In the genomic region with DNA sequence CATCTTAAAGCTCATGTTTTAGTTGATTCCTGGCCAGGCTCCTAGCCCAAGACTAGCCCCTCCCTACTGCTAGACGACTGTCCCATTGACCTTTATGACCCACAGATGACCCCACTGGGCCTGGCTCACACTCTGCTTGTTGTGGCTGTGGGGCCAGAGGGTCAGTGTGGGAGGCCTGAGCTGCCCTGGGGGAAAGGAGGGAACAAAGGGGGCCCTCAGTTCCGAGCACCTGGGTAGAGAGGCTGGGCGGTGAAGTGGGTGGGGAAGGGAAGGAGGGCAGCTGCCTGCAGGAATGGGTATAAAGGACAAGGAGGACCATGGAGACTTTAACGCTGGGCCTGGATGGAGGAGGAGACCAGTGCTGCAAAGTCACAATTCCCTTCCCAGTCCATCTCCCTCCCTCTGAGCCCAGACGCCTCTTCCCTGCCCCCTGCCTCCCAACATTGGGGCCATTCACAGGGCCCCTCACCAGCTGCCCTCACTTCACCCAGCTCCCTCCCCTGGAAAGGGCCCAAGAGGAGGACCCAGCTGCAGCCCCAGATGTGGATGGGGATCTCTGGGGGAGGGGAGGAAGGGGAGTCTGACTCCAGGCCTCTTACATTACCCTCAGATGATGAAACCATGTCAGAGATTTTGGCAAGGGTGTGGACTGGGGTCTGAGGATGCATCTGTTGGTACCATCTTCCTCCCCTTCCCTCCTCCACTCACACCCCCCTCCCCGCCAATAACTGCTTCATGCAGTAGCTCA, we compare ENCODE assay signal across 11 cellular contexts. TPM values are rescaled to one million over a fixed set of nuclear protein-coding genes. Genes with fewer than 3 reads are reported as not detected.
DNase-seq lines count a peak whose midpoint lies in the region; ATAC-seq and TF ChIP-seq lines count a peak whose summit lies in the region.
"Had no signal": no experiment of that assay in that cellular context is flagged by ENCODE, and none has a peak within 500 bp of the region (broad histone marks: within the 10 kb centered on the region; RNA-seq: fewer than 3 reads in every experiment).

No MANE protein-coding gene starts in this region.

- no peak overlapping the region for H3K27ac ChIP-seq in prostate gland
- H3K27ac ChIP-seq: epithelial cell of prostate, skin epidermis had no signal

- peak overlapping the region; percentile 47 for H3K9ac ChIP-seq in iPS-15b (ENCODE audit: low read depth, low read length)

- H3K36me3 ChIP-seq in iPS-15b (ENCODE audit: control insufficient read depth, insufficient read depth, low read length) (peaks cover 10% of the 10 kb centered on the region), prostate gland (no peaks in the 10 kb centered on the region)
- H3K36me3 ChIP-seq: stomach had no signal

- intact Hi-C loops in sciatic nerve (cut with DNase I) (no loop called here), prostate gland (cut with DNase I) (no loop called here)

- peaks cover 27% of the 10 kb centered on the region for H3K36me3 Mint-ChIP-seq in activated CD8-positive, alpha-beta memory T cell treated with anti-CD3 and anti-CD28 coated beads, Interleukin-2, amount 10 ng/mL, durations not matched to agents 7 days and 5 days
- peaks cover 2% of the 10 kb centered on the region for H3K36me3 Mint-ChIP-seq in T-helper 17 cell (ENCODE audit: low read depth)

- no peaks in the 10 kb centered on the region for H3K27me3 Mint-ChIP-seq in activated CD8-positive, alpha-beta memory T cell treated with anti-CD3 and anti-CD28 coated beads, Interleukin-2, amount 10 ng/mL, durations not matched to agents 7 days and 5 days
- H3K27me3 Mint-ChIP-seq in T-helper 17 cell: no peaks in the 10 kb centered on the region

- WGBS in prostate gland: 83% methylated on average over 6 of the region's 6 CpGs

- peaks cover 8% of the 10 kb centered on the region for H3K27me3 ChIP-seq in iPS-15b (ENCODE audit: control insufficient read depth, insufficient read depth, low read length)
- H3K27me3 ChIP-seq in prostate gland (replicated peaks; ENCODE audit: insufficient read depth): no peaks in the 10 kb centered on the region

- peak overlapping the region; percentile 58 for H3K4me3 ChIP-seq in iPS-15b (ENCODE audit: low read depth, low read length)
- H3K4me3 ChIP-seq in prostate gland: no peak overlapping the region

- DNase-seq in activated CD8-positive, alpha-beta memory T cell treated with anti-CD3 and anti-CD28 coated beads, Interleukin-2, amount 10 ng/mL, durations not matched to agents 7 days and 5 days: no peak
- no peak for DNase-seq in activated CD8-positive, alpha-beta memory T cell treated with anti-CD3 and anti-CD28 coated beads, Interleukin-2, amount 50 U/mL, for 4 hours
- DNase-seq in T-helper 17 cell: no peak
- DNase-seq in sciatic nerve (ENCODE audit: low spot score): no peak
- DNase-seq in NCI-H345 (lab: John Stamatoyannopoulos, UW): no peak
- no peak for DNase-seq in NCI-H774 (lab: John Stamatoyannopoulos, UW)
- DNase-seq in prostate gland (ENCODE audit: low spot score): no peak

- no peaks in the 10 kb centered on the region for H3K9me3 ChIP-seq in T-helper 17 cell (ENCODE audit: control insufficient read depth, low read length, poor library complexity, severe bottlenecking)
- H3K9me3 ChIP-seq in iPS-15b (ENCODE audit: control insufficient read depth, insufficient read depth, low read length): no peaks in the 10 kb centered on the region
- H3K9me3 ChIP-seq in prostate gland: no peaks in the 10 kb centered on the region
- H3K9me3 ChIP-seq: stomach had no signal

- no peak for TF ChIP-seq CTCF in prostate gland (IDR thresholded peaks at IDR 0.05)

- H3K4me1 Mint-ChIP-seq in activated CD8-positive, alpha-beta memory T cell treated with anti-CD3 and anti-CD28 coated beads, Interleukin-2, amount 10 ng/mL, durations not matched to agents 7 days and 5 days: peaks cover 65% of the 10 kb centered on the region
- peaks cover 45% of the 10 kb centered on the region for H3K4me1 Mint-ChIP-seq in T-helper 17 cell

- H3K4me1 ChIP-seq in iPS-15b (ENCODE audit: control insufficient read depth, insufficient read depth, low read length): peaks cover 54% of the 10 kb centered on the region
- peaks cover 5% of the 10 kb centered on the region for H3K4me1 ChIP-seq in prostate gland (replicated peaks)

- H3K9me3 Mint-ChIP-seq in activated CD8-positive, alpha-beta memory T cell treated with anti-CD3 and anti-CD28 coated beads, Interleukin-2, amount 10 ng/mL, durations not matched to agents 7 days and 5 days (ENCODE audit: low read depth): no peaks in the 10 kb centered on the region

- TF ChIP-seq POLR2A in prostate gland (IDR thresholded peaks at IDR 0.05): no peak

- peak overlapping the region; percentile 84 for H3K27ac Mint-ChIP-seq in activated CD8-positive, alpha-beta memory T cell treated with anti-CD3 and anti-CD28 coated beads, Interleukin-2, amount 10 ng/mL, durations not matched to agents 7 days and 5 days
- peak overlapping the region; percentile 29 for H3K27ac Mint-ChIP-seq in T-helper 17 cell

- ATAC-seq in activated CD8-positive, alpha-beta memory T cell treated with anti-CD3 and anti-CD28 coated beads, Interleukin-2, amount 10 ng/mL, durations not matched to agents 7 days and 5 days: no peak
- ATAC-seq in T-helper 17 cell (no peak), sciatic nerve (peak; percentile 48)

- CTCF ChIA-PET in activated CD8-positive, alpha-beta memory T cell treated with anti-CD3 and anti-CD28 coated beads, Interleukin-2, amount 10 ng/mL, durations not matched to agents 7 days and 5 days (lab: Charles Lee): interaction anchor here (0.7 to 11.9 kb wide), 6 partner anchors 12 to 91 kb away, joined by 3 to 146 read pairs (median 38); no protein-coding TSS in a partner anchor

- H3K4me3 Mint-ChIP-seq in activated CD8-positive, alpha-beta memory T cell treated with anti-CD3 and anti-CD28 coated beads, Interleukin-2, amount 10 ng/mL, durations not matched to agents 7 days and 5 days: peak overlapping the region; percentile 69
- H3K4me3 Mint-ChIP-seq in T-helper 17 cell: peak overlapping the region; percentile 63

RNA-seq across cellular contexts. Expression of a gene that starts 0.9 kb away (rescaled TPM):
- total RNA-seq in activated CD8-positive, alpha-beta memory T cell treated with anti-CD3 and anti-CD28 coated beads, Interleukin-2, amount 10 ng/mL, durations not matched to agents 7 days and 5 days: 100 to 1,000 TPM; 102 to 155 TPM
- 10 to 100 TPM; 78.4 to 87.7 TPM for total RNA-seq in T-helper 17 cell
- total RNA-seq in sciatic nerve: 3.7 TPM
- 10 to 100 TPM in 1 of 2 donors, under 1 TPM in 1; 0.46 to 10.5 TPM for total RNA-seq in prostate gland

Comparison
In these comparisons a context has a peak if more than half of its experiments do, and no peak if none do; other contexts are left out.
1. RNA of a gene that starts 0.9 kb away (total RNA-seq): 102 to 155 TPM in activated CD8-positive, alpha-beta memory T cell treated with anti-CD3 and anti-CD28 coated beads, Interleukin-2, amount 10 ng/mL, durations not matched to agents 7 days and 5 days and 78.4 to 87.7 TPM in T-helper 17 cell; 0.46 to 10.5 TPM in prostate gland and 3.7 TPM in sciatic nerve (single experiment); every median in the first group is over 4 times any median in the second.